In genomic region chr7:131431289-131431688, GRCh38 we compare ENCODE assay signal across 9 cellular contexts.
DNase-seq lines count a peak whose midpoint lies in the region; ATAC-seq, FAIRE-seq and TF ChIP-seq lines count a peak whose summit lies in the region.
"Had no signal": no experiment of that assay in that cellular context is flagged by ENCODE, and none has a peak within 500 bp of the region (broad histone marks: within the 10 kb centered on the region; RNA-seq: fewer than 3 reads in every experiment).

No MANE protein-coding gene starts in this region.

- no peaks in the 10 kb centered on the region for H3K27me3 Mint-ChIP-seq in naive thymus-derived CD8-positive, alpha-beta T cell

- no peak overlapping the region for H3K4me3 Mint-ChIP-seq in naive thymus-derived CD8-positive, alpha-beta T cell

- H3K4me1 Mint-ChIP-seq in naive thymus-derived CD8-positive, alpha-beta T cell = peaks cover 5 to 9% (median 7%) of the 10 kb centered on the region in 4 donors

- peaks cover 5 to 77% (median 32%) of the 10 kb centered on the region in 3 donors for H3K36me3 Mint-ChIP-seq in naive thymus-derived CD8-positive, alpha-beta T cell

- TF ChIP-seq CTCF in KMS-11 (conservative IDR thresholded peaks at IDR 0.05; ENCODE audit: low read depth, low read length) = no peak
- no peak for TF ChIP-seq CTCF in RWPE2 (IDR thresholded peaks at IDR 0.05; ENCODE audit: poor library complexity, severe bottlenecking)
- TF ChIP-seq CTCF in kidney (IDR thresholded peaks at IDR 0.05; ENCODE audit: borderline replicate concordance, extremely low read depth, insufficient read depth) = no peak

- no peaks in the 10 kb centered on the region for H3K36me3 ChIP-seq in KMS-11 (ENCODE audit: insufficient read depth)
- peaks cover 46% of the 10 kb centered on the region for H3K36me3 ChIP-seq in RWPE2 (ENCODE audit: low read depth)
- peaks cover 0 to 2% of the 10 kb centered on the region in 2 donors for H3K36me3 ChIP-seq in kidney (ENCODE audit: control insufficient read depth in 1 of 2, insufficient read depth in 2 of 2, low read length in 2 of 2)

- H3K4me1 ChIP-seq in KMS-11 (ENCODE audit: low read depth, poor library complexity, severe bottlenecking) (peaks cover 24% of the 10 kb centered on the region), RWPE2 (ENCODE audit: insufficient read depth, poor library complexity, severe bottlenecking) (peaks cover 7% of the 10 kb centered on the region), kidney (ENCODE audit: control insufficient read depth in 1 of 2, insufficient read depth in 1 of 2, low read depth in 1 of 2, low read length in 2 of 2) (no peaks in the 10 kb centered on the region)

- H2AFZ ChIP-seq in KMS-11 (ENCODE audit: low read depth) = no peak overlapping the region

- POLR2A ChIA-PET in naive thymus-derived CD8-positive, alpha-beta T cell (lab: Charles Lee) = no interaction called here

- peak overlapping the region; percentile 33; the same call in 1 of the 2 replicates for H3K4me2 ChIP-seq in KMS-11

- no peak overlapping the region for H3K9ac ChIP-seq in KMS-11
- no peak overlapping the region for H3K9ac ChIP-seq in kidney (ENCODE audit: low read length in 2 of 2)

- DNase-seq in RWPE2 (ENCODE audit: low spot score) = peak; percentile 53
- DNase-seq in foreskin melanocyte = peak; percentile 69
- peak; percentile 10 for DNase-seq in skeletal muscle cell (ENCODE audit: low read depth)
- DNase-seq in naive thymus-derived CD8-positive, alpha-beta T cell = no peak
- DNase-seq in activated CD8-positive, alpha-beta memory T cell treated with anti-CD3 and anti-CD28 coated beads for 24 hours = no peak
- no peak for DNase-seq in kidney

- no peak for FAIRE-seq in kidney (lab: Jason Lieb, UNC)

- H3K27ac Mint-ChIP-seq in naive thymus-derived CD8-positive, alpha-beta T cell = no peak overlapping the region

- intact Hi-C loops in kidney (cut with DNase I) = no loop called here

- no peak overlapping the region for H3K4me3 ChIP-seq in KMS-11 (IDR thresholded peaks at IDR 0.05; ENCODE audit: insufficient read depth, low read depth, low read length)
- no peak overlapping the region for H3K4me3 ChIP-seq in RWPE2 (ENCODE audit: severe bottlenecking)
- H3K4me3 ChIP-seq in skeletal muscle cell (ENCODE audit: low read depth, low read length) = no peak overlapping the region
- H3K4me3 ChIP-seq in kidney (ENCODE audit: low read length in 2 of 2) = no peak overlapping the region

- H3K27ac ChIP-seq in KMS-11 (peak overlapping the region; percentile 9; the same call in 1 of the 2 replicates), RWPE2 (ENCODE audit: poor library complexity, severe bottlenecking) (no peak overlapping the region), kidney (ENCODE audit: low read depth in 2 of 2, low read length in 2 of 2) (no peak overlapping the region)
- H3K27ac ChIP-seq: HL-60 had no signal

- H3K79me2 ChIP-seq in KMS-11 (ENCODE audit: insufficient read depth, low read depth) = no peaks in the 10 kb centered on the region

- no peaks in the 10 kb centered on the region for H3K27me3 ChIP-seq in KMS-11 (ENCODE audit: insufficient read depth, low read depth)
- no peaks in the 10 kb centered on the region for H3K27me3 ChIP-seq in RWPE2 (ENCODE audit: insufficient read depth, poor library complexity, severe bottlenecking)

- ATAC-seq in RWPE2 (ENCODE audit: low read depth) (peak; percentile 100), GM18502 (IDR thresholded peaks at IDR 0.05; ENCODE audit: poor library complexity, unreplicated experiment) (no peak)
- ATAC-seq in naive thymus-derived CD8-positive, alpha-beta T cell = no peak

- no peaks in the 10 kb centered on the region for H4K20me1 ChIP-seq in KMS-11 (ENCODE audit: insufficient read depth)

- H3K9me3 ChIP-seq in RWPE2 (ENCODE audit: severe bottlenecking) (peaks cover 4% of the 10 kb centered on the region), kidney (ENCODE audit: control insufficient read depth in 1 of 2, low read length in 2 of 2) (no peaks in the 10 kb centered on the region)

- no peaks in the 10 kb centered on the region for H3K9me3 Mint-ChIP-seq in naive thymus-derived CD8-positive, alpha-beta T cell

Comparison
In these comparisons a context has a peak if more than half of its experiments do, and no peak if none do; other contexts are left out.
1. DNase-seq: peak in RWPE2 (single experiment), foreskin melanocyte (single experiment) and skeletal muscle cell (single experiment); none in naive thymus-derived CD8-positive, alpha-beta T cell (0 of 10), activated CD8-positive, alpha-beta memory T cell treated with anti-CD3 and anti-CD28 coated beads for 24 hours (single experiment) and kidney (single experiment).